In genomic region chr6:15475872-15476271, GRCh38 we compare ENCODE assay signal across 18 cellular contexts.
DNase-seq lines count a peak whose midpoint lies in the region; ATAC-seq and TF ChIP-seq lines count a peak whose summit lies in the region.
"Had no signal": no experiment of that assay in that cellular context is flagged by ENCODE, and none has a peak within 500 bp of the region (broad histone marks: within the 10 kb centered on the region; RNA-seq: fewer than 3 reads in every experiment).

No MANE protein-coding gene starts in this region.

- no peak overlapping the region for H3K4me3 ChIP-seq in aorta (ENCODE audit: low read length in 2 of 2)
- no peak overlapping the region for H3K4me3 ChIP-seq in WERI-Rb-1 (ENCODE audit: low read depth, low read length)

- H3K9me3 Mint-ChIP-seq in stimulated activated naive CD8-positive, alpha-beta T cell treated with anti-CD3 and anti-CD28 coated beads, Interleukin-15, Interleukin-2, amounts not matched to agents 100 ng/mL and 50 ng/mL, for 24 hours: no peaks in the 10 kb centered on the region
- no peaks in the 10 kb centered on the region for H3K9me3 Mint-ChIP-seq in activated T-helper 2 cell treated with anti-CD3 and anti-CD28 coated beads, Interferon-gamma antibody, Interleukin-2, Interleukin-4, amounts not matched to agents 10 μg/mL and 5 μg/mL and 100 μg/mL, durations not matched to agents 14 hours and 24 hours and 36 hours
- H3K9me3 Mint-ChIP-seq in nephron progenitor cell: peaks cover 3% of the 10 kb centered on the region

- H3K27ac ChIP-seq in aorta (ENCODE audit: low read depth in 1 of 2, low read length in 2 of 2) (peak overlapping the region; percentile 47 to 96), WERI-Rb-1 (no peak overlapping the region)
- H3K27ac ChIP-seq: foreskin keratinocyte, KMS-11 had no signal

- H3K9me3 ChIP-seq in aorta (ENCODE audit: control insufficient read depth, low read length): no peaks in the 10 kb centered on the region
- H3K9me3 ChIP-seq in WERI-Rb-1 (ENCODE audit: severe bottlenecking): no peaks in the 10 kb centered on the region

- H3K27me3 ChIP-seq in aorta (ENCODE audit: control insufficient read depth in 1 of 2, insufficient read depth in 2 of 2, low read length in 1 of 2) (no peaks in the 10 kb centered on the region), WERI-Rb-1 (ENCODE audit: insufficient read depth, low read depth, severe bottlenecking) (no peaks in the 10 kb centered on the region)
- H3K27me3 ChIP-seq: foreskin keratinocyte had no signal

- peaks cover 7 to 13% of the 10 kb centered on the region in 2 donors for H3K4me1 ChIP-seq in aorta (ENCODE audit: control insufficient read depth in 1 of 2, insufficient read depth in 2 of 2, low read length in 2 of 2)

- peak overlapping the region; percentile 43 for H3K27ac Mint-ChIP-seq in stimulated activated naive CD8-positive, alpha-beta T cell treated with anti-CD3 and anti-CD28 coated beads, Interleukin-15, Interleukin-2, amounts not matched to agents 100 ng/mL and 50 ng/mL, for 24 hours
- peak overlapping the region; percentile 17 for H3K27ac Mint-ChIP-seq in activated T-helper 2 cell treated with anti-CD3 and anti-CD28 coated beads, Interferon-gamma antibody, Interleukin-2, Interleukin-4, amounts not matched to agents 10 μg/mL and 5 μg/mL and 100 μg/mL, durations not matched to agents 14 hours and 24 hours and 36 hours
- peak overlapping the region; percentile 73 for H3K27ac Mint-ChIP-seq in nephron progenitor cell
- H3K27ac Mint-ChIP-seq: activated CD8-positive, alpha-beta memory T cell treated with anti-CD3 and anti-CD28 coated beads, Interleukin-2, amount 10 ng/mL, durations not matched to agents 7 days and 5 days had no signal

- intact Hi-C loops in activated T-helper 2 cell treated with anti-CD3 and anti-CD28 coated beads, Interferon-gamma antibody, Interleukin-2, Interleukin-4, amounts not matched to agents 10 μg/mL and 5 μg/mL and 100 μg/mL, durations not matched to agents 14 hours and 24 hours and 36 hours (cut with micrococcal nuclease): no loop called here
- intact Hi-C loops in aorta (cut with DNase I): loop anchor here in 1 of 2 donors (10.0 kb wide), 1 partner anchor 231 kb away; the partner anchor contains the start of gene JARID2

- peaks cover 53% of the 10 kb centered on the region for H3K36me3 Mint-ChIP-seq in stimulated activated naive CD8-positive, alpha-beta T cell treated with anti-CD3 and anti-CD28 coated beads, Interleukin-15, Interleukin-2, amounts not matched to agents 100 ng/mL and 50 ng/mL, for 24 hours (ENCODE audit: low read depth)
- H3K36me3 Mint-ChIP-seq in activated T-helper 2 cell treated with anti-CD3 and anti-CD28 coated beads, Interferon-gamma antibody, Interleukin-2, Interleukin-4, amounts not matched to agents 10 μg/mL and 5 μg/mL and 100 μg/mL, durations not matched to agents 14 hours and 24 hours and 36 hours (ENCODE audit: low read depth): peaks cover 69% of the 10 kb centered on the region
- peaks cover 52% of the 10 kb centered on the region for H3K36me3 Mint-ChIP-seq in nephron progenitor cell (ENCODE audit: low read depth)

- no peak for DNase-seq in stimulated activated naive CD8-positive, alpha-beta T cell treated with anti-CD3 and anti-CD28 coated beads, Interleukin-15, Interleukin-2, amounts not matched to agents 100 U/mL and 50 U/mL, for 24 hours
- DNase-seq in activated T-helper 2 cell treated with anti-CD3 and anti-CD28 coated beads, Interferon-gamma antibody, Interleukin-2, Interleukin-4, amounts not matched to agents 10 μg/mL and 5 μg/mL and 100 μg/mL, durations not matched to agents 14 hours and 24 hours and 36 hours (ENCODE audit: low spot score): no peak
- no peak for DNase-seq in nephron progenitor cell
- no peak for DNase-seq in aorta
- DNase-seq in DMS79 treated with DMSO at 0.1 percent for 48 hours (lab: John Stamatoyannopoulos, UW): no peak
- no peak for DNase-seq in NCI-H2107 treated with DMSO at 0.1 percent for 48 hours (lab: John Stamatoyannopoulos, UW; ENCODE audit: unreplicated experiment)
- no peak for DNase-seq in WERI-Rb-1
- DNase-seq: activated CD8-positive, alpha-beta memory T cell treated with anti-CD3 and anti-CD28 coated beads, Interleukin-2, amount 10 ng/mL, durations not matched to agents 7 days and 5 days; activated gamma-delta T cell treated with Interleukin-2 at 50 U/mL for 16 hours; anterior cingulate cortex; foreskin keratinocyte; NCI-H1048; NCI-H2081 treated with DMSO at 0.1 percent for 48 hours; NCI-H524; occipital lobe; stimulated activated CD4-positive, alpha-beta T cell treated with anti-CD3 and anti-CD28 coated beads, Interleukin-1b, Interleukin-23, amount 100 ng/mL, for 48 hours had no signal

- H3K36me3 ChIP-seq in aorta (ENCODE audit: control insufficient read depth in 1 of 2, insufficient read depth in 2 of 2, low read length in 1 of 2): no peaks in the 10 kb centered on the region
- H3K36me3 ChIP-seq in WERI-Rb-1: peaks cover 7% of the 10 kb centered on the region

- no peak overlapping the region for H3K4me3 Mint-ChIP-seq in stimulated activated naive CD8-positive, alpha-beta T cell treated with anti-CD3 and anti-CD28 coated beads, Interleukin-15, Interleukin-2, amounts not matched to agents 100 ng/mL and 50 ng/mL, for 24 hours
- H3K4me3 Mint-ChIP-seq in activated T-helper 2 cell treated with anti-CD3 and anti-CD28 coated beads, Interferon-gamma antibody, Interleukin-2, Interleukin-4, amounts not matched to agents 10 μg/mL and 5 μg/mL and 100 μg/mL, durations not matched to agents 14 hours and 24 hours and 36 hours (ENCODE audit: low read depth): no peak overlapping the region
- H3K4me3 Mint-ChIP-seq in nephron progenitor cell: no peak overlapping the region
- H3K4me3 Mint-ChIP-seq: activated CD8-positive, alpha-beta memory T cell treated with anti-CD3 and anti-CD28 coated beads, Interleukin-2, amount 10 ng/mL, durations not matched to agents 7 days and 5 days had no signal

- peaks cover 47% of the 10 kb centered on the region for H3K4me1 Mint-ChIP-seq in stimulated activated naive CD8-positive, alpha-beta T cell treated with anti-CD3 and anti-CD28 coated beads, Interleukin-15, Interleukin-2, amounts not matched to agents 100 ng/mL and 50 ng/mL, for 24 hours (ENCODE audit: low read depth)
- peaks cover 34% of the 10 kb centered on the region for H3K4me1 Mint-ChIP-seq in activated T-helper 2 cell treated with anti-CD3 and anti-CD28 coated beads, Interferon-gamma antibody, Interleukin-2, Interleukin-4, amounts not matched to agents 10 μg/mL and 5 μg/mL and 100 μg/mL, durations not matched to agents 14 hours and 24 hours and 36 hours (ENCODE audit: low read depth)
- H3K4me1 Mint-ChIP-seq in nephron progenitor cell: peaks cover 71% of the 10 kb centered on the region
- H3K4me1 Mint-ChIP-seq: activated CD8-positive, alpha-beta memory T cell treated with anti-CD3 and anti-CD28 coated beads, Interleukin-2, amount 10 ng/mL, durations not matched to agents 7 days and 5 days had no signal

- TF ChIP-seq CTCF in nephron progenitor cell (IDR thresholded peaks at IDR 0.05) (no peak), WERI-Rb-1 (IDR thresholded peaks at IDR 0.05; ENCODE audit: low read depth, low read length) (no peak)

- no peaks in the 10 kb centered on the region for H3K27me3 Mint-ChIP-seq in stimulated activated naive CD8-positive, alpha-beta T cell treated with anti-CD3 and anti-CD28 coated beads, Interleukin-15, Interleukin-2, amounts not matched to agents 100 ng/mL and 50 ng/mL, for 24 hours
- H3K27me3 Mint-ChIP-seq in activated T-helper 2 cell treated with anti-CD3 and anti-CD28 coated beads, Interferon-gamma antibody, Interleukin-2, Interleukin-4, amounts not matched to agents 10 μg/mL and 5 μg/mL and 100 μg/mL, durations not matched to agents 14 hours and 24 hours and 36 hours (ENCODE audit: low read depth): no peaks in the 10 kb centered on the region
- no peaks in the 10 kb centered on the region for H3K27me3 Mint-ChIP-seq in nephron progenitor cell (ENCODE audit: low read depth, poor library complexity)
- H3K27me3 Mint-ChIP-seq: activated CD8-positive, alpha-beta memory T cell treated with anti-CD3 and anti-CD28 coated beads, Interleukin-2, amount 10 ng/mL, durations not matched to agents 7 days and 5 days had no signal

- 61 to 69% methylated on average over 4 of the region's 4 CpGs for WGBS in aorta, 2 donors

- no peak for ATAC-seq in stimulated activated naive CD8-positive, alpha-beta T cell treated with anti-CD3 and anti-CD28 coated beads, Interleukin-15, Interleukin-2, amounts not matched to agents 100 U/mL and 50 U/mL, for 24 hours
- no peak for ATAC-seq in aorta (ENCODE audit: low FRiP score)
- ATAC-seq: activated CD8-positive, alpha-beta memory T cell treated with anti-CD3 and anti-CD28 coated beads, Interleukin-2, amount 10 ng/mL, durations not matched to agents 7 days and 5 days; foreskin keratinocyte had no signal

Comparison
In these comparisons a context has a peak if more than half of its experiments do, and no peak if none do; other contexts are left out.
1. H3K27ac Mint-ChIP-seq: peak in every context shown above with its lines; median percentile 73 in nephron progenitor cell; 43 in stimulated activated naive CD8-positive, alpha-beta T cell treated with anti-CD3 and anti-CD28 coated beads, Interleukin-15, Interleukin-2, amounts not matched to agents 100 ng/mL and 50 ng/mL, for 24 hours; 17 in activated T-helper 2 cell treated with anti-CD3 and anti-CD28 coated beads, Interferon-gamma antibody, Interleukin-2, Interleukin-4, amounts not matched to agents 10 μg/mL and 5 μg/mL and 100 μg/mL, durations not matched to agents 14 hours and 24 hours and 36 hours.